27 cellular contexts compared by ENCODE assay signal in genomic region chr11:105211806-105212531, GRCh38.
A peak's percentile ranks its signal among the peaks of the same experiment; 100 is the strongest.
DNase-seq lines count a peak whose midpoint lies in the region; ATAC-seq and FAIRE-seq lines count a peak whose summit lies in the region.
"Had no signal": no experiment of that assay in that cellular context is flagged by ENCODE, and none has a peak within 500 bp of the region (broad histone marks: within the 10 kb centered on the region; RNA-seq: fewer than 3 reads in every experiment).

No MANE protein-coding gene starts in this region.

- H3K27me3 Mint-ChIP-seq in activated naive CD4-positive, alpha-beta T cell treated with anti-CD3 and anti-CD28 coated beads for 36 hours (ENCODE audit: low read depth), result peaks cover 2% of the 10 kb centered on the region
- H3K27me3 Mint-ChIP-seq: stimulated activated naive B cell treated with anti-CD40 and anti-IgM and Interleukin-4, amounts not matched to agents 10 μg/mL and 1 μg/mL and 100 μg/mL, for 72 hours had no signal

- H2BK5ac ChIP-seq in mesenchymal stem cell (ENCODE audit: low read depth, low read length, poor library complexity, severe bottlenecking), result no peak overlapping the region

- no peak overlapping the region for H3K4ac ChIP-seq in mesenchymal stem cell (ENCODE audit: low read depth in 1 of 2, low read length in 2 of 2)

- H3K36me3 ChIP-seq in adipocyte (ENCODE audit: control insufficient read depth, insufficient read depth, low read length, severe bottlenecking) (no peaks in the 10 kb centered on the region), mesenchymal stem cell (ENCODE audit: control insufficient read depth in 1 of 2, insufficient read depth in 2 of 2, low read depth in 1 of 2, low read length in 2 of 2) (no peaks in the 10 kb centered on the region)
- H3K36me3 ChIP-seq: colonic mucosa, heart left ventricle had no signal

- no peak overlapping the region for H4K8ac ChIP-seq in mesenchymal stem cell (ENCODE audit: low read length)

- no peak overlapping the region for H2BK120ac ChIP-seq in mesenchymal stem cell (ENCODE audit: low read depth, low read length)

- intact Hi-C loops in activated naive CD4-positive, alpha-beta T cell treated with anti-CD3 and anti-CD28 coated beads for 36 hours (cut with micrococcal nuclease), result no loop called here

- H3K27ac ChIP-seq in mesenchymal stem cell (ENCODE audit: low read length, poor library complexity, severe bottlenecking), result no peak overlapping the region
- H3K27ac ChIP-seq: body of pancreas, colonic mucosa, heart left ventricle had no signal

- H2BK12ac ChIP-seq in mesenchymal stem cell (ENCODE audit: low read length in 2 of 2), result no peak overlapping the region

- H3K27me3 ChIP-seq in adipocyte (replicated peaks; ENCODE audit: control insufficient read depth, insufficient read depth, low read length) (no peaks in the 10 kb centered on the region), mesenchymal stem cell (ENCODE audit: control insufficient read depth in 1 of 2, insufficient read depth in 1 of 2, low read length in 2 of 2) (no peaks in the 10 kb centered on the region)
- H3K27me3 ChIP-seq: body of pancreas, colonic mucosa, heart left ventricle had no signal

- H3K14ac ChIP-seq in mesenchymal stem cell (ENCODE audit: low read length in 2 of 2), result no peak overlapping the region

- no peak overlapping the region for H2BK15ac ChIP-seq in mesenchymal stem cell (ENCODE audit: low read depth, poor library complexity, severe bottlenecking)

- DNase-seq in adipocyte (ENCODE audit: low read depth) (peak; percentile 66), fibroblast of gingiva (ENCODE audit: low read depth) (peak; percentile 61), mesenchymal stem cell (peak; percentile 34), NCI-H2196 (lab: John Stamatoyannopoulos, UW; ENCODE audit: unreplicated experiment) (no peak), GM19238 (ENCODE audit: insufficient read length, low spot score) (no peak)
- DNase-seq in activated naive CD4-positive, alpha-beta T cell treated with anti-CD3 and anti-CD28 coated beads for 36 hours, result no peak
- DNase-seq: activated B cell treated with CpG ODN at 0.5 μM for 24 hours; body of pancreas; colonic mucosa; EL; heart left ventricle; Karpas-422; left colon; midbrain; naive thymus-derived CD8-positive, alpha-beta T cell; NCI-H1694 treated with DMSO at 0.1 percent for 48 hours; NCI-H2227 treated with DMSO at 0.1 percent for 48 hours; NCI-H774; stimulated activated CD4-positive, alpha-beta T cell treated with anti-CD3 and anti-CD28 coated beads, Interleukin-4, amount 100 ng/mL, for 24 hours; stimulated activated naive B cell treated with anti-CD40 and anti-IgM and Interleukin-4, amounts not matched to agents 10 μg/mL and 1 μg/mL and 100 μg/mL, for 72 hours; SW 1271 had no signal

- H3K4me1 ChIP-seq in adipocyte (ENCODE audit: control insufficient read depth, insufficient read depth, low read length), result no peaks in the 10 kb centered on the region
- no peaks in the 10 kb centered on the region for H3K4me1 ChIP-seq in mesenchymal stem cell (ENCODE audit: control insufficient read depth, insufficient read depth, low read depth, low read length)
- H3K4me1 ChIP-seq: colonic mucosa, heart left ventricle had no signal

- H2AFZ ChIP-seq in mesenchymal stem cell (ENCODE audit: low read depth, low read length), result no peak overlapping the region

- H3K23ac ChIP-seq in mesenchymal stem cell (ENCODE audit: low read length in 2 of 2), result no peak overlapping the region

- peak; percentile 23 for FAIRE-seq in G401.6 (lab: Jason Lieb, UNC)
- FAIRE-seq: D721Med, H1 had no signal

- no peaks in the 10 kb centered on the region for H3K9me3 Mint-ChIP-seq in activated naive CD4-positive, alpha-beta T cell treated with anti-CD3 and anti-CD28 coated beads for 36 hours
- H3K9me3 Mint-ChIP-seq: activated B cell treated with CpG ODN at 0.5 μM for 24 hours; naive thymus-derived CD8-positive, alpha-beta T cell; stimulated activated naive B cell treated with anti-CD40 and anti-IgM and Interleukin-4, amounts not matched to agents 10 μg/mL and 1 μg/mL and 100 μg/mL, for 72 hours had no signal

- H3K36me3 Mint-ChIP-seq in activated naive CD4-positive, alpha-beta T cell treated with anti-CD3 and anti-CD28 coated beads for 36 hours (ENCODE audit: low read depth), result no peaks in the 10 kb centered on the region
- H3K36me3 Mint-ChIP-seq: activated naive CD8-positive, alpha-beta T cell; naive thymus-derived CD8-positive, alpha-beta T cell; stimulated activated naive B cell treated with anti-CD40 and anti-IgM and Interleukin-4, amounts not matched to agents 10 μg/mL and 1 μg/mL and 100 μg/mL, for 72 hours had no signal

- H3K79me1 ChIP-seq in mesenchymal stem cell (replicated peaks; ENCODE audit: low read length, poor library complexity, severe bottlenecking), result no peaks in the 10 kb centered on the region

- no peak overlapping the region for H3K4me3 ChIP-seq in adipocyte (ENCODE audit: low read length)
- no peak overlapping the region for H3K4me3 ChIP-seq in mesenchymal stem cell (ENCODE audit: insufficient read depth in 1 of 2, low read depth in 1 of 2, low read length in 2 of 2)
- H3K4me3 ChIP-seq: body of pancreas, colonic mucosa, heart left ventricle had no signal

- no peak for ATAC-seq in HG03469 (IDR thresholded peaks at IDR 0.05; ENCODE audit: unreplicated experiment)
- ATAC-seq: body of pancreas; heart left ventricle; left colon; naive thymus-derived CD8-positive, alpha-beta T cell; Right ventricle myocardium inferior; stimulated activated naive B cell treated with anti-CD40 and anti-IgM and Interleukin-4, amounts not matched to agents 10 μg/mL and 1 μg/mL and 100 μg/mL, for 72 hours had no signal

- CTCF ChIA-PET in activated naive CD4-positive, alpha-beta T cell treated with anti-CD3 and anti-CD28 coated beads for 36 hours (lab: Charles Lee), result no interaction called here

- H2AK5ac ChIP-seq in mesenchymal stem cell (ENCODE audit: low read length, severe bottlenecking), result no peak overlapping the region

- H4K91ac ChIP-seq in mesenchymal stem cell (ENCODE audit: low read length), result no peak overlapping the region

- WGBS in mesenchymal stem cell, result 63% methylated on average over 3 of the region's 5 CpGs

- no peaks in the 10 kb centered on the region for H3K4me1 Mint-ChIP-seq in activated naive CD4-positive, alpha-beta T cell treated with anti-CD3 and anti-CD28 coated beads for 36 hours (ENCODE audit: low read depth)
- H3K4me1 Mint-ChIP-seq: naive thymus-derived CD8-positive, alpha-beta T cell had no signal

- H3K27ac Mint-ChIP-seq in activated naive CD4-positive, alpha-beta T cell treated with anti-CD3 and anti-CD28 coated beads for 36 hours, result no peak overlapping the region
- H3K27ac Mint-ChIP-seq: activated B cell treated with CpG ODN at 0.5 μM for 24 hours; activated naive CD8-positive, alpha-beta T cell; naive thymus-derived CD8-positive, alpha-beta T cell; stimulated activated naive B cell treated with anti-CD40 and anti-IgM and Interleukin-4, amounts not matched to agents 10 μg/mL and 1 μg/mL and 100 μg/mL, for 72 hours had no signal

- H3K9me3 ChIP-seq in adipocyte (ENCODE audit: control insufficient read depth, low read length) (no peaks in the 10 kb centered on the region), mesenchymal stem cell (ENCODE audit: control insufficient read depth, low read length) (no peaks in the 10 kb centered on the region)
- H3K9me3 ChIP-seq: body of pancreas, colonic mucosa, heart left ventricle had no signal

- H3K18ac ChIP-seq in mesenchymal stem cell (ENCODE audit: low read depth in 1 of 2, low read length in 2 of 2), result no peak overlapping the region

- no peak overlapping the region for H3K4me2 ChIP-seq in mesenchymal stem cell (ENCODE audit: low read length, poor library complexity, severe bottlenecking)

- no peak overlapping the region for H3K4me3 Mint-ChIP-seq in activated naive CD4-positive, alpha-beta T cell treated with anti-CD3 and anti-CD28 coated beads for 36 hours
- H3K4me3 Mint-ChIP-seq: activated B cell treated with CpG ODN at 0.5 μM for 24 hours; activated naive CD8-positive, alpha-beta T cell; naive thymus-derived CD8-positive, alpha-beta T cell; stimulated activated naive B cell treated with anti-CD40 and anti-IgM and Interleukin-4, amounts not matched to agents 10 μg/mL and 1 μg/mL and 100 μg/mL, for 72 hours had no signal

- H3K9ac ChIP-seq in adipocyte (ENCODE audit: low read length), result no peak overlapping the region
- H3K9ac ChIP-seq in mesenchymal stem cell (ENCODE audit: low read length), result no peak overlapping the region

Comparison
In these comparisons a context has a peak if more than half of its experiments do, and no peak if none do; other contexts are left out.
1. DNase-seq: peak in adipocyte (single experiment), fibroblast of gingiva (single experiment) and mesenchymal stem cell (single experiment); none in NCI-H2196 (single experiment), activated naive CD4-positive, alpha-beta T cell treated with anti-CD3 and anti-CD28 coated beads for 36 hours (single experiment) and GM19238 (single experiment).